ENCODE assay signal across 21 cellular contexts in genomic region chr5:13989832-13990231, GRCh38.
"Had no signal": no experiment of that assay in that cellular context is flagged by ENCODE, and none has a peak within 500 bp of the region (broad histone marks: within the 10 kb centered on the region; RNA-seq: fewer than 3 reads in every experiment).

No MANE protein-coding gene starts in this region.

- ATAC-seq: Right ventricle myocardium inferior, SK-N-SH treated with all-trans-retinoic acid at 6 μM for 48 hours had no signal

- H3K36me3 ChIP-seq: Peyer's patch, SJCRH30 had no signal

- H3K4me1 ChIP-seq: Peyer's patch had no signal

- H3K4me3 ChIP-seq: Peyer's patch, SJCRH30 had no signal

- H3K9me3 ChIP-seq: Peyer's patch, SJCRH30 had no signal

- H3K27me3 ChIP-seq: Peyer's patch, SJCRH30 had no signal

- H3K27ac ChIP-seq: HL-60, Peyer's patch, SJCRH30 had no signal

- DNase-seq: MV-4-11, NCI-H1048, NCI-H1105, NCI-H1417, NCI-H1436 treated with DMSO at 0.1 percent for 48 hours, NCI-H1694, NCI-H187 treated with DMSO at 0.1 percent for 48 hours, NCI-H2029 treated with DMSO at 0.1 percent for 48 hours, NCI-H2171 treated with DMSO at 0.1 percent for 48 hours, NCI-H345, NCI-H446 treated with DMSO at 0.1 percent for 48 hours, NCI-H510A treated with DMSO at 0.1 percent for 48 hours, NCI-H526, NCI-H748 treated with DMSO at 0.1 percent for 48 hours, Peyer's patch, SHP77 treated with DMSO at 0.1 percent for 48 hours, SJCRH30 had no signal

- FAIRE-seq: HTR-8/SVneo had no signal
